In genomic region chr19:43340101-43340500, GRCh38 we compare ENCODE assay signal across 2 cellular contexts. TPM values are rescaled to one million over a fixed set of nuclear protein-coding genes. Genes with fewer than 3 reads are reported as not detected.
"Had no signal": no experiment of that assay in that cellular context is flagged by ENCODE, and none has a peak within 500 bp of the region (broad histone marks: within the 10 kb centered on the region; RNA-seq: fewer than 3 reads in every experiment).

No MANE protein-coding gene starts in this region.

RNA-seq across cellular contexts. Expression of gene CD177, which starts 13.4 kb away (rescaled TPM):
- total RNA-seq: ureter, vagina had no signal
